In the genomic region with DNA sequence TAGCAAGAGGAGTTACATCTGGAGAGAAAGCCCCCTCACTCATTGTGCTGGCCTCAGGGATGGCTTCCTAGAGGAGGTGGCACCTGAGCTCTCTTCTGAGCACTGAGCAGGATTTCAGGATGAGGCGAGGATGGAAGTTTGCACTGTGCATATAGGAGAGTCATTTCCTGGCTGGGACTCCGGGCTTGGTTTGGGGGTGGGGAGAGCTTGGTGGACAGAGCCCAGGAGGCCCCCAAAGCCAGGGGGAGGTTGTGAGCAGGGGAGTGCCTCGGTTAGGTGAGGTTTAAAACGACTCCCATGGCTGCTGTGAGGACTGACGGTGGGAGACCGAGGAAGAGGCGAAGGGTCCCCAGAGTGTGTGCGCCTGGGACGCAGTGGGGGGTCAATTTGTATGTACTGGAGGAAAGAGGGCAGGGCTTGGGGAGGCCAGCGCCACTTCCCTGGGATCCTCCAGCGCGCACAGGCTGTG, we compare ENCODE assay signal across 9 cellular contexts. TPM values are rescaled to one million over a fixed set of nuclear protein-coding genes. Genes with fewer than 3 reads are reported as not detected.
DNase-seq lines count a peak whose midpoint lies in the region; TF ChIP-seq lines count a peak whose summit lies in the region.
"Had no signal": no experiment of that assay in that cellular context is flagged by ENCODE, and none has a peak within 500 bp of the region (broad histone marks: within the 10 kb centered on the region; RNA-seq: fewer than 3 reads in every experiment).

No MANE protein-coding gene starts in this region.

- H3K4me3 ChIP-seq in BJ (ENCODE audit: low read depth, low read length) = peak overlapping the region; percentile 45
- peak overlapping the region; percentile 56 for H3K4me3 ChIP-seq in Jurkat, Clone E6-1 (ENCODE audit: low read length)

- H3K27me3 ChIP-seq in BJ (ENCODE audit: control insufficient read depth, insufficient read depth, low read length) = no peaks in the 10 kb centered on the region

- H3K9me3 Mint-ChIP-seq in nephron progenitor cell = no peaks in the 10 kb centered on the region

- H3K27ac Mint-ChIP-seq in nephron progenitor cell = no peak overlapping the region

- no peaks in the 10 kb centered on the region for H3K36me3 Mint-ChIP-seq in nephron progenitor cell (ENCODE audit: low read depth)

- peaks cover 38% of the 10 kb centered on the region for H3K27me3 Mint-ChIP-seq in nephron progenitor cell (ENCODE audit: low read depth, poor library complexity)

- CTCF ChIA-PET in BJ (lab: Yijun Ruan, JAX) = interaction anchor here (1.5 to 1.6 kb wide), 2 partner anchors 26 to 46 kb away, joined by 3 to 8 read pairs; partner anchors contain the start of gene NCBP3

- POLR2A ChIA-PET in BJ (lab: Charles Lee) = no interaction called here

- H3K36me3 ChIP-seq in BJ (ENCODE audit: control insufficient read depth, insufficient read depth, low read length) = no peaks in the 10 kb centered on the region

- TF ChIP-seq CTCF in BJ (IDR thresholded peaks at IDR 0.05; ENCODE audit: insufficient read depth, low read depth, low read length) (no peak), nephron progenitor cell (IDR thresholded peaks at IDR 0.05) (no peak)

- peak overlapping the region; percentile 47 for H3K27ac ChIP-seq in cingulate gyrus (ENCODE audit: low read depth, low read length)

- DNase-seq in BJ (ENCODE audit: low read depth) (no peak), nephron progenitor cell (no peak), HuH-7 (ENCODE audit: low spot score) (no peak), T1000 (lab: John Stamatoyannopoulos, UW) (no peak)
- DNase-seq in Jurkat, Clone E6-1 (ENCODE audit: low read depth, low spot score) = no peak
- no peak for DNase-seq in stimulated activated naive CD4-positive, alpha-beta T cell treated with Interleukin-2 at 50 U/mL for 16 hours (lab: John Stamatoyannopoulos, UW)
- DNase-seq in effector CD4-positive, alpha-beta T cell = no peak
- DNase-seq: NCI-H2081 treated with DMSO at 0.1 percent for 48 hours had no signal

- H3K4me3 Mint-ChIP-seq in nephron progenitor cell = peak overlapping the region; percentile 73

- H3K4me1 Mint-ChIP-seq in nephron progenitor cell = peaks cover 79% of the 10 kb centered on the region

RNA-seq across cellular contexts. Expression of gene CAMKK1, which starts 1.2 kb away (rescaled TPM):
- polyA plus RNA-seq in BJ (2011; rRNA removed) = 4.6 and 6.1 TPM in 2 replicates
- 5.9 and 7.0 TPM in 2 replicates for polyA minus RNA-seq in BJ (2011; rRNA and poly(A)+ RNA removed)
- 6.5 TPM for polyA plus RNA-seq in Jurkat, Clone E6-1 (2012; ENCODE audit: insufficient read depth, insufficient read length)

RNA-seq across cellular contexts. Expression of gene P2RX1, which starts 24.6 kb away (rescaled TPM):
- polyA plus RNA-seq in BJ (2011; rRNA removed) = 0.02 and 0.05 TPM in 2 replicates
- not detected in 2 replicates for polyA minus RNA-seq in BJ (2011; rRNA and poly(A)+ RNA removed)
- polyA plus RNA-seq in Jurkat, Clone E6-1 (2012; ENCODE audit: insufficient read depth, insufficient read length) = not detected

RNA-seq across cellular contexts. Expression of gene NCBP3, which starts 45.6 kb away (rescaled TPM):
- 9.7 and 19.3 TPM in 2 replicates for polyA plus RNA-seq in BJ (2011; rRNA removed)
- 5.6 and 8.0 TPM in 2 replicates for polyA minus RNA-seq in BJ (2011; rRNA and poly(A)+ RNA removed)
- polyA plus RNA-seq in Jurkat, Clone E6-1 (2012; ENCODE audit: insufficient read depth, insufficient read length) = 45.4 TPM
